Comparison of ENCODE assay signal across 1 cellular context in the genomic region with DNA sequence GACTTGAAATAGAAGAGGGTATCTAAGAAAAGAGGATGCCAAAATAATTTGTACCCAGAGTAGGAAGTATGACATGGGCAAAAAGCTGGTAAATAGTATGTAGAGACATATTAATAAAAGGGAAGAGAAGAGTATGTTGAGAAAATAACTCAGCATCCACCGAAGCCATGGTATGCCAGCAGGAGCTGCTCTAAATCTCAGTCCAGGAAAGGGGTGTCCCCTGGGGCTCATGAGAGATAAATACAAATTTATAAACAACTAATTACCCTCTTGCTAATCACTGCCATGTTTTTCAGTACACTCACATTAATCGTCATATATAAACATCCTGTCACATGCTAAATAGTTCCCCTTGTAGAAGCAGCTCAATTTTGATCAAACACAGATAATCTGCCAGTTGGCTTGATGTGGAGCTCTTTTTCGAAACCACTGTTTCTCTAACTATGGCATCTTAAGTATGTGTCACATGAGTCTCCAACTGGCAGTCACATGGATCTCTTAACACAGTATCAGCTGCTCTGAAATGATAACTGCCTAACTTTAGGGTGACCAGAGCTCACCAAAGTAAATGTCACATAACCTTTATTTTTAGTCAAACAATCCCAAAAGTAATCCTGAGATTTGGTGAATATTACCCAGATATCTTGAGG.
TF ChIP-seq lines count a peak whose summit lies in the region.

No MANE protein-coding gene starts in this region.

TF ChIP-seq in K562, 482 proteins besides CTCF, POLR2A, EP300 and RAD21 (continued from another document):
- TF ChIP-seq, protein P1, sequence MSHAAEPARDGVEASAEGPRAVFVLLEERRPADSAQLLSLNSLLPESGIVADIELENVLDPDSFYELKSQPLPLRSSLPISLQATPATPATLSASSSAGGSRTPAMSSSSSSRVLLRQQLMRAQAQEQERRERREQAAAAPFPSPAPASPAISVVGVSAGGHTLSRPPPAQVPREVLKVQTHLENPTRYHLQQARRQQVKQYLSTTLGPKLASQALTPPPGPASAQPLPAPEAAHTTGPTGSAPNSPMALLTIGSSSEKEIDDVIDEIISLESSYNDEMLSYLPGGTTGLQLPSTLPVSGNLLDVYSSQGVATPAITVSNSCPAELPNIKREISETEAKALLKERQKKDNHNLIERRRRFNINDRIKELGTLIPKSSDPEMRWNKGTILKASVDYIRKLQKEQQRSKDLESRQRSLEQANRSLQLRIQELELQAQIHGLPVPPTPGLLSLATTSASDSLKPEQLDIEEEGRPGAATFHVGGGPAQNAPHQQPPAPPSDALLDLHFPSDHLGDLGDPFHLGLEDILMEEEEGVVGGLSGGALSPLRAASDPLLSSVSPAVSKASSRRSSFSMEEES (CRISPR knock-in tag; IDR thresholded peaks at IDR 0.05) = peak; percentile 57
TF ChIP-seq in K562: peak in this region for 2.
